Comparison of ENCODE assay signal across 7 cellular contexts in the genomic region with DNA sequence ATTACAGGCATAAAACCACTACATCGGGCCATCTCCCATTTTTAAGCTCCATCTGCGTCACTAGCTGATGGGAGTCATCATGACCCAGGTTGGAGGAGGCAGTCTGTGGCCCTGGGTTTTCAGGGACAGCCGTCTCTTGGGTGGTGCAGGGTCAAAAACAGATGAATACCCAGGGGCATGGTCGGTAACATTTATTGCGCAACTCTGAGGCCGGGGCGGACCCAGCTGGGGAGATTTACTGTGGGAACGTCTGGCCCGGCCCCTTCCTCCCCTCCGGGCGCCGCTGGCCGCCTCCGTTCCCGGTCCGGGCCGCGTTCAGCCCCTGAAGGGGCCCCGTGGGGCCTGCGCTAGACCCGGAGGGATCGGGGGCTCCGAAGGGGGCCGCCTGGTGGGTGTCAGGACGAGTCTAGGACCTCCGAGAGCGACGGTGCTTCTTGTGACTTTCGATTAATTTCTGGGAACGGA. TPM values are rescaled to one million over a fixed set of nuclear protein-coding genes. Genes with fewer than 3 reads are reported as not detected.
DNase-seq lines count a peak whose midpoint lies in the region; TF ChIP-seq lines count a peak whose summit lies in the region.
"Had no signal": no experiment of that assay in that cellular context is flagged by ENCODE, and none has a peak within 500 bp of the region (broad histone marks: within the 10 kb centered on the region; RNA-seq: fewer than 3 reads in every experiment).

No MANE protein-coding gene starts in this region.

- no peaks in the 10 kb centered on the region for H3K9me3 Mint-ChIP-seq in HFFc6
- no peaks in the 10 kb centered on the region for H3K9me3 Mint-ChIP-seq in osteocyte (ENCODE audit: unreplicated experiment)

- H3K36me3 ChIP-seq in colonic mucosa = no peaks in the 10 kb centered on the region
- H3K36me3 ChIP-seq in WERI-Rb-1 = no peaks in the 10 kb centered on the region
- H3K36me3 ChIP-seq: HAP-1 had no signal

- H3K36me3 Mint-ChIP-seq in HFFc6 (ENCODE audit: low read depth) (no peaks in the 10 kb centered on the region), osteocyte (ENCODE audit: unreplicated experiment) (no peaks in the 10 kb centered on the region)

- H3K4me3 Mint-ChIP-seq in HFFc6 = peak overlapping the region; percentile 84
- H3K4me3 Mint-ChIP-seq in osteocyte (ENCODE audit: unreplicated experiment) = peak overlapping the region; percentile 62

- peaks cover 8% of the 10 kb centered on the region; the same call in 1 of the 2 replicates for H3K27me3 Mint-ChIP-seq in HFFc6 (ENCODE audit: insufficient read depth)
- H3K27me3 Mint-ChIP-seq in osteocyte (ENCODE audit: unreplicated experiment) = peaks cover 36% of the 10 kb centered on the region

- H3K27ac Mint-ChIP-seq in HFFc6 (peak overlapping the region; percentile 74), osteocyte (ENCODE audit: unreplicated experiment) (peak overlapping the region; percentile 27)

- H3K4me3 ChIP-seq in colonic mucosa = peak overlapping the region; percentile 22
- H3K4me3 ChIP-seq in WERI-Rb-1 (ENCODE audit: low read depth, low read length) = no peak overlapping the region; the same call in 1 of the 2 replicates
- H3K4me3 ChIP-seq: HAP-1 had no signal

- intact Hi-C loops in colonic mucosa (cut with DNase I) = no loop called here

- peak; percentile 16 for DNase-seq in HFFc6
- peak; percentile 51 for DNase-seq in colonic mucosa
- DNase-seq in osteocyte (ENCODE audit: extremely low spot score, unreplicated experiment) = no peak
- no peak for DNase-seq in pons (ENCODE audit: low spot score)
- DNase-seq in WERI-Rb-1 = no peak
- DNase-seq in activated effector memory CD4-positive, alpha-beta T cell treated with Interleukin-2 at 50 U/mL for 16 hours = no peak

- peak overlapping the region in 1 of 2 donors; percentile 35 for H3K9ac ChIP-seq in colonic mucosa (ENCODE audit: low read depth in 2 of 2, low read length in 2 of 2)

- H3K27ac ChIP-seq in colonic mucosa (no peak overlapping the region), WERI-Rb-1 (no peak overlapping the region)

- H3K4me1 ChIP-seq in colonic mucosa = peaks cover 4% of the 10 kb centered on the region
- H3K4me1 ChIP-seq: HAP-1 had no signal

- H3K27me3 ChIP-seq in colonic mucosa = peaks cover 47% of the 10 kb centered on the region
- peaks cover 84% of the 10 kb centered on the region for H3K27me3 ChIP-seq in WERI-Rb-1 (ENCODE audit: insufficient read depth, low read depth, severe bottlenecking)

- TF ChIP-seq CTCF in HFFc6 (IDR thresholded peaks at IDR 0.05) = no peak
- TF ChIP-seq CTCF in colonic mucosa (IDR thresholded peaks at IDR 0.05) = no peak
- TF ChIP-seq CTCF in osteocyte (IDR thresholded peaks at IDR 0.05) = no peak
- no peak for TF ChIP-seq CTCF in WERI-Rb-1 (IDR thresholded peaks at IDR 0.05; ENCODE audit: low read depth, low read length)

- peaks cover 10% of the 10 kb centered on the region for H3K4me1 Mint-ChIP-seq in HFFc6 (ENCODE audit: low read depth)
- peaks cover 29% of the 10 kb centered on the region for H3K4me1 Mint-ChIP-seq in osteocyte (ENCODE audit: unreplicated experiment)

- no peaks in the 10 kb centered on the region for H3K9me3 ChIP-seq in colonic mucosa
- peaks cover 6% of the 10 kb centered on the region for H3K9me3 ChIP-seq in WERI-Rb-1 (ENCODE audit: severe bottlenecking)
- H3K9me3 ChIP-seq: HAP-1 had no signal

RNA-seq across cellular contexts. Expression of gene RGL3, which starts 1.3 kb away (rescaled TPM):
- total RNA-seq in HFFc6 (2021; fragmentation: NEBNext Ultra II Directional; extraction: Animal tissue kit (Norgen Biotek cat#: 25700)) = 10 to 100 TPM in 1 of 6 experiments, 1 to 10 TPM in 5; 7.3 to 11.7 (median 8.9) TPM
- total RNA-seq in colonic mucosa (10 to 100 TPM; 13.8 to 32.7 TPM), osteocyte (1.1 and 1.9 TPM in 2 replicates)

RNA-seq across cellular contexts. Expression of gene ODAD3, which starts 14.5 kb away (rescaled TPM):
- total RNA-seq in HFFc6 (2021; fragmentation: NEBNext Ultra II Directional; extraction: Animal tissue kit (Norgen Biotek cat#: 25700)) = 1 to 10 TPM in 1 of 6 experiments, under 1 TPM in 4, not detected in 1; 0.16 to 1.1 (median 0.60) TPM
- total RNA-seq in colonic mucosa (under 1 TPM in 1 of 2 donors, not detected in 1; 0.22 TPM), osteocyte (not detected in 2 replicates)

RNA-seq across cellular contexts. Expression of gene PRKCSH, which starts 15.0 kb away (rescaled TPM):
- 100 to 1,000 TPM; 367 to 460 (median 388) TPM for total RNA-seq in HFFc6 (2021; fragmentation: NEBNext Ultra II Directional; extraction: Animal tissue kit (Norgen Biotek cat#: 25700))
- total RNA-seq in colonic mucosa (100 to 1,000 TPM; 308 to 434 TPM), osteocyte (398 and 415 TPM in 2 replicates)

RNA-seq across cellular contexts. Expression of gene EPOR, which starts 36.3 kb away (rescaled TPM):
- total RNA-seq in HFFc6 (2021; fragmentation: NEBNext Ultra II Directional; extraction: Animal tissue kit (Norgen Biotek cat#: 25700)) = 1 to 10 TPM; 6.1 to 8.3 (median 7.1) TPM
- total RNA-seq in colonic mucosa (1 to 10 TPM; 2.8 to 5.8 TPM), osteocyte (2.3 and 2.4 TPM in 2 replicates)

RNA-seq across cellular contexts. Expression of gene SWSAP1, which starts 46.0 kb away (rescaled TPM):
- 1 to 10 TPM; 1.2 to 2.2 (median 1.6) TPM for total RNA-seq in HFFc6 (2021; fragmentation: NEBNext Ultra II Directional; extraction: Animal tissue kit (Norgen Biotek cat#: 25700))
- total RNA-seq in colonic mucosa = 1 to 10 TPM; 3.0 to 4.6 TPM
- 1.3 and 2.4 TPM in 2 replicates for total RNA-seq in osteocyte

Comparison
In these comparisons a context has a peak if more than half of its experiments do, and no peak if none do; other contexts are left out.
1. DNase-seq: peak in HFFc6 (single experiment) and colonic mucosa (single experiment); none in osteocyte (single experiment), pons (single experiment), WERI-Rb-1 (single experiment) and activated effector memory CD4-positive, alpha-beta T cell treated with Interleukin-2 at 50 U/mL for 16 hours (single experiment).